Comparison of ENCODE assay signal across 25 cellular contexts in genomic region chr11:58466293-58466692, GRCh38. TPM values are rescaled to one million over a fixed set of nuclear protein-coding genes. Genes with fewer than 3 reads are reported as not detected.
DNase-seq lines count a peak whose midpoint lies in the region; ATAC-seq, FAIRE-seq and TF ChIP-seq lines count a peak whose summit lies in the region.
"Had no signal": no experiment of that assay in that cellular context is flagged by ENCODE, and none has a peak within 500 bp of the region (broad histone marks: within the 10 kb centered on the region; RNA-seq: fewer than 3 reads in every experiment).

No MANE protein-coding gene starts in this region.

- dilution Hi-C loops in IMR-90 (cut with HindIII; ENCODE audit: low sequenced_read_pairs, unreplicated experiment), result no loop called here

- peak overlapping the region in 1 of 2 experiments; percentile 25; a peak in 1 of 4 replicates for H4K8ac ChIP-seq in IMR-90 (ENCODE audit: low read depth in 2 of 2, low read length in 2 of 2)

- peak; percentile 9 for DNase-seq in ELR (ENCODE audit: low read depth)
- peak; percentile 20 for DNase-seq in IMR-90
- peak in 1 of 2 donors; percentile 33 for DNase-seq in foreskin keratinocyte
- DNase-seq in GM12891 (ENCODE audit: insufficient read length, low spot score), result no peak
- no peak for DNase-seq in Calu3
- DNase-seq: ACHN; AML-193; Caco-2; CD4-positive, alpha-beta T cell; DMS153; DMS79; Karpas-422; KBM-7 had no signal

- TF ChIP-seq POLR2A in IMR-90 (IDR thresholded peaks at IDR 0.05; ENCODE audit: low read depth, low read length) (no peak), GM12891 (IDR thresholded peaks at IDR 0.05; ENCODE audit: low read depth, low read length) (no peak)

- no peak for FAIRE-seq in GM12891 (lab: Jason Lieb, UNC)
- FAIRE-seq: A204.1, G401.6, GM19239 had no signal

- no peak overlapping the region for H2AK9ac ChIP-seq in IMR-90 (replicated peaks; ENCODE audit: low read depth, low read length, poor library complexity)

- no peak overlapping the region for H3K4me3 Mint-ChIP-seq in Calu3 (ENCODE audit: low read depth, unreplicated experiment)
- H3K4me3 Mint-ChIP-seq: CD4-positive, alpha-beta T cell; IgD-negative memory B cell had no signal

- peak overlapping the region; percentile 59; the same call in 1 of the 2 replicates for H3K4ac ChIP-seq in IMR-90 (ENCODE audit: low read depth, low read length)

- H3K18ac ChIP-seq in IMR-90 (ENCODE audit: low read depth, low read length), result no peak overlapping the region; the same call in 1 of the 2 replicates

- no peaks in the 10 kb centered on the region for H3K36me3 ChIP-seq in IMR-90 (ENCODE audit: control insufficient read depth, insufficient read depth, low read length)
- H3K36me3 ChIP-seq: HAP-1 had no signal

- H3K27me3 ChIP-seq in IMR-90 (ENCODE audit: control insufficient read depth, insufficient read depth, low read length), result no peaks in the 10 kb centered on the region
- H3K27me3 ChIP-seq in foreskin keratinocyte, result no peaks in the 10 kb centered on the region

- TF ChIP-seq CTCF in IMR-90 (conservative IDR thresholded peaks at IDR 0.05; ENCODE audit: low read depth, low read length) (no peak), foreskin keratinocyte (conservative IDR thresholded peaks at IDR 0.05) (no peak), Calu3 (IDR thresholded peaks at IDR 0.05; ENCODE audit: unreplicated experiment) (no peak)

- CTCF ChIA-PET in IMR-90 (lab: Yijun Ruan, JAX) (interaction anchor here (0.7 kb wide), 1 partner anchor 11 kb away, joined by 3 read pairs; no protein-coding TSS in a partner anchor), Calu3 (lab: Charles Lee) (interaction anchor here (0.6 kb wide), 1 partner anchor 915 kb away, joined by 3 read pairs; no protein-coding TSS in a partner anchor)

- no peaks in the 10 kb centered on the region for H3K27me3 Mint-ChIP-seq in Calu3 (ENCODE audit: unreplicated experiment)
- H3K27me3 Mint-ChIP-seq: IgD-negative memory B cell had no signal

- peak overlapping the region; percentile 26; the same call in 1 of the 2 replicates for H4K91ac ChIP-seq in IMR-90 (ENCODE audit: insufficient read depth, low read depth, low read length)

- H3K4me2 ChIP-seq in IMR-90 (ENCODE audit: low read depth, low read length), result no peak overlapping the region

- in situ Hi-C loops in IMR-90 (cut with MboI; ENCODE audit: low sequenced_read_pairs), result no loop called here

- no peak overlapping the region for H3K14ac ChIP-seq in IMR-90 (replicated peaks; ENCODE audit: low read depth, low read length)

- peak; percentile 62 for ATAC-seq in IMR-90 (ENCODE audit: low read depth)
- peak; percentile 26 for ATAC-seq in foreskin keratinocyte
- ATAC-seq in HG03025 (IDR thresholded peaks at IDR 0.05; ENCODE audit: low FRiP score, unreplicated experiment), result no peak

- no peaks in the 10 kb centered on the region for H4K20me1 ChIP-seq in IMR-90 (ENCODE audit: insufficient read depth, low read length)

- POLR2A ChIA-PET in IMR-90 (lab: Charles Lee; ENCODE audit: unreplicated experiment), result no interaction called here

- H3K27ac ChIP-seq in IMR-90 (ENCODE audit: insufficient read depth, low read length) (no peak overlapping the region), foreskin keratinocyte (no peak overlapping the region)
- H3K27ac ChIP-seq: C4-2B, HL-60 had no signal

- H3K4me1 ChIP-seq in IMR-90 (ENCODE audit: control insufficient read depth, insufficient read depth, low read length), result peaks cover 2% of the 10 kb centered on the region; the same call in 1 of the 2 replicates
- no peaks in the 10 kb centered on the region for H3K4me1 ChIP-seq in foreskin keratinocyte
- H3K4me1 ChIP-seq: Caco-2, HAP-1 had no signal

- H3K9me3 Mint-ChIP-seq in Calu3 (ENCODE audit: low read depth, unreplicated experiment), result no peaks in the 10 kb centered on the region

- intact Hi-C loops in IMR-90 (cut with micrococcal nuclease) (no loop called here), Calu3 (cut with micrococcal nuclease; ENCODE audit: unreplicated experiment) (no loop called here)

- H2BK15ac ChIP-seq in IMR-90 (ENCODE audit: low read depth, low read length), result no peak overlapping the region

- H3K9me3 ChIP-seq in IMR-90 (ENCODE audit: control insufficient read depth, insufficient read depth, low read length), result peaks cover 9% of the 10 kb centered on the region; the same call in 1 of the 2 replicates
- H3K9me3 ChIP-seq: HAP-1 had no signal

- peak overlapping the region; percentile 56 for H2BK120ac ChIP-seq in IMR-90 (ENCODE audit: low read depth, low read length)

- H3K56ac ChIP-seq in IMR-90 (ENCODE audit: extremely low read depth, insufficient read depth, low read length), result no peak overlapping the region

- no TSS peak for BruUV-seq in IMR-90 (replicated peaks; lab: Mats Ljungman, UMichigan)
- BruUV-seq in Calu3 (replicated peaks; lab: Mats Ljungman, UMichigan), result no TSS peak

- WGBS in IMR-90 (ENCODE audit: extremely low coverage in 2 of 2, insufficient read length in 1 of 2), 2 experiments, result no CpG with 5 or more reads among the region's 1 CpG

- no peak overlapping the region for H3K4me3 ChIP-seq in IMR-90 (ENCODE audit: insufficient read depth, low read depth, low read length)
- H3K4me3 ChIP-seq: HAP-1 had no signal

- no peak for TF ChIP-seq RAD21 in IMR-90 (IDR thresholded peaks at IDR 0.05; ENCODE audit: low read length)

- H2BK20ac ChIP-seq in IMR-90 (ENCODE audit: low read depth, low read length), result no peak overlapping the region

- H3K4me1 Mint-ChIP-seq in Calu3 (ENCODE audit: low read depth, unreplicated experiment), result no peaks in the 10 kb centered on the region
- H3K4me1 Mint-ChIP-seq: IgD-negative memory B cell had no signal

- peak overlapping the region; percentile 64 for H2BK5ac ChIP-seq in IMR-90 (ENCODE audit: low read depth, low read length, poor library complexity, severe bottlenecking)

- no peak overlapping the region for H2AK5ac ChIP-seq in IMR-90 (ENCODE audit: low read depth, low read length)

- H3K9me1 ChIP-seq in IMR-90 (ENCODE audit: insufficient read depth, low read length), result no peaks in the 10 kb centered on the region

- no peak overlapping the region for H3K9ac ChIP-seq in IMR-90 (ENCODE audit: low read depth, low read length)

- H3K27ac Mint-ChIP-seq in Calu3 (ENCODE audit: unreplicated experiment), result no peak overlapping the region
- H3K27ac Mint-ChIP-seq: CD4-positive, alpha-beta T cell; IgD-negative memory B cell had no signal

- H3K23ac ChIP-seq in IMR-90 (ENCODE audit: low read depth, low read length), result no peak overlapping the region

- H3K79me1 ChIP-seq in IMR-90 (ENCODE audit: low read depth in 1 of 2, low read length in 2 of 2), result no peaks in the 10 kb centered on the region

- H3K36me3 Mint-ChIP-seq in Calu3 (ENCODE audit: insufficient read depth, unreplicated experiment), result no peaks in the 10 kb centered on the region

- H2AFZ ChIP-seq in IMR-90 (replicated peaks; ENCODE audit: low read length, poor library complexity), result no peak overlapping the region

- peak overlapping the region; percentile 52; the same call in 1 of the 2 replicates for H4K5ac ChIP-seq in IMR-90 (ENCODE audit: low read depth, low read length)

TF ChIP-seq in IMR-90, 13 proteins besides CTCF, POLR2A, EP300 and RAD21 (continues in another document):
- TF ChIP-seq CHD1 (IDR thresholded peaks at IDR 0.05; ENCODE audit: low read depth, low read length), result no peak
- no peak for TF ChIP-seq RFX5 (IDR thresholded peaks at IDR 0.05; ENCODE audit: low read depth, low read length)
- no peak for TF ChIP-seq CEBPB (IDR thresholded peaks at IDR 0.05; ENCODE audit: low read depth, low read length)
- no peak for TF ChIP-seq FOS (IDR thresholded peaks at IDR 0.05; ENCODE audit: low read depth, low read length)

TF ChIP-seq in GM12891, 5 proteins besides CTCF, POLR2A, EP300 and RAD21:
- TF ChIP-seq POLR2AphosphoS5 (IDR thresholded peaks at IDR 0.05; ENCODE audit: low read depth, low read length) (no peak), SPI1 (IDR thresholded peaks at IDR 0.05; ENCODE audit: low read depth, low read length) (no peak), PAX5 (IDR thresholded peaks at IDR 0.05; ENCODE audit: insufficient read depth, low read length, severe bottlenecking) (no peak), TAF1 (IDR thresholded peaks at IDR 0.05; ENCODE audit: low read depth, low read length) (no peak), POU2F2 (IDR thresholded peaks at IDR 0.05; ENCODE audit: low read depth, low read length) (no peak)

RNA-seq across cellular contexts. Expression of gene OR5B12, which starts 24.3 kb away (rescaled TPM):
- total RNA-seq in IMR-90 (2012; rRNA removed), result not detected in 2 replicates
- not detected in 2 replicates for polyA plus RNA-seq in IMR-90 (2012; rRNA removed)
- not detected in 2 replicates for polyA plus RNA-seq in IMR-90 (2012; cell fraction: cytosol; rRNA removed)
- 0.07 TPM in 1 of 2 replicates, not detected in the other for polyA plus RNA-seq in IMR-90 (2012; cell fraction: nucleus; rRNA removed; ENCODE audit: low replicate concordance)
- total RNA-seq in foreskin keratinocyte, result not detected in 2 replicates
- not detected in 2 replicates for polyA plus RNA-seq in foreskin keratinocyte
- not detected for polyA plus RNA-seq in GM12891 (2012; ENCODE audit: low read depth, missing spikeins)
- total RNA-seq in Calu3 (2022), result not detected in 2 replicates
- total RNA-seq: Caco-2; CD4-positive, alpha-beta T cell; Daoy; H4; HT1080 had no signal
- polyA plus RNA-seq: BJ, IgD-negative memory B cell had no signal

RNA-seq across cellular contexts. Expression of gene OR5B2, which starts 38.4 kb away (rescaled TPM):
- total RNA-seq in IMR-90 (2012; rRNA removed), result under 0.01 TPM in 1 of 2 replicates, not detected in the other
- polyA plus RNA-seq in IMR-90 (2012; rRNA removed), result not detected in 2 replicates
- polyA plus RNA-seq in IMR-90 (2012; cell fraction: cytosol; rRNA removed), result not detected in 2 replicates
- 0.04 and 0.28 TPM in 2 replicates for polyA plus RNA-seq in IMR-90 (2012; cell fraction: nucleus; rRNA removed; ENCODE audit: low replicate concordance)
- total RNA-seq in foreskin keratinocyte, result not detected in 2 replicates
- polyA plus RNA-seq in foreskin keratinocyte, result not detected in 2 replicates
- polyA plus RNA-seq in GM12891 (2012; ENCODE audit: low read depth, missing spikeins), result not detected
- not detected in 2 replicates for total RNA-seq in Calu3 (2022)
- total RNA-seq: Caco-2; CD4-positive, alpha-beta T cell; Daoy; H4; HT1080 had no signal
- polyA plus RNA-seq: BJ, IgD-negative memory B cell had no signal

RNA-seq across cellular contexts. Expression of gene OR5B21, which starts 41.6 kb away (rescaled TPM):
- total RNA-seq in IMR-90 (2012; rRNA removed) (not detected in 2 replicates), foreskin keratinocyte (not detected in 2 replicates), Calu3 (2022) (not detected in 2 replicates)
- polyA plus RNA-seq in IMR-90 (2012; rRNA removed) (not detected in 2 replicates), foreskin keratinocyte (not detected in 2 replicates)
- polyA plus RNA-seq in IMR-90 (2012; cell fraction: cytosol; rRNA removed), result not detected in 2 replicates
- 0.11 TPM in 1 of 2 replicates, not detected in the other for polyA plus RNA-seq in IMR-90 (2012; cell fraction: nucleus; rRNA removed; ENCODE audit: low replicate concordance)
- not detected for polyA plus RNA-seq in GM12891 (2012; ENCODE audit: low read depth, missing spikeins)
- total RNA-seq: Caco-2; CD4-positive, alpha-beta T cell; Daoy; H4; HT1080 had no signal
- polyA plus RNA-seq: BJ, IgD-negative memory B cell had no signal

RNA-seq across cellular contexts. Expression of gene OR5B3, which starts 59.6 kb away (rescaled TPM):
- not detected in 2 replicates for total RNA-seq in IMR-90 (2012; rRNA removed)
- polyA plus RNA-seq in IMR-90 (2012; rRNA removed), result not detected in 2 replicates
- polyA plus RNA-seq in IMR-90 (2012; cell fraction: cytosol; rRNA removed), result not detected in 2 replicates
- polyA plus RNA-seq in IMR-90 (2012; cell fraction: nucleus; rRNA removed; ENCODE audit: low replicate concordance), result not detected in 2 replicates
- total RNA-seq in foreskin keratinocyte, result not detected in 2 replicates
- not detected in 2 replicates for polyA plus RNA-seq in foreskin keratinocyte
- polyA plus RNA-seq in GM12891 (2012; ENCODE audit: low read depth, missing spikeins), result not detected
- not detected in 2 replicates for total RNA-seq in Calu3 (2022)
- total RNA-seq: Caco-2; CD4-positive, alpha-beta T cell; Daoy; H4; HT1080 had no signal
- polyA plus RNA-seq: BJ, IgD-negative memory B cell had no signal

Comparison
In these comparisons a context has a peak if more than half of its experiments do, and no peak if none do; other contexts are left out.
1. DNase-seq: peak in ELR (single experiment) and IMR-90 (single experiment); none in GM12891 (single experiment) and Calu3 (single experiment).